ENCODE assay signal across 8 cellular contexts in the genomic region with DNA sequence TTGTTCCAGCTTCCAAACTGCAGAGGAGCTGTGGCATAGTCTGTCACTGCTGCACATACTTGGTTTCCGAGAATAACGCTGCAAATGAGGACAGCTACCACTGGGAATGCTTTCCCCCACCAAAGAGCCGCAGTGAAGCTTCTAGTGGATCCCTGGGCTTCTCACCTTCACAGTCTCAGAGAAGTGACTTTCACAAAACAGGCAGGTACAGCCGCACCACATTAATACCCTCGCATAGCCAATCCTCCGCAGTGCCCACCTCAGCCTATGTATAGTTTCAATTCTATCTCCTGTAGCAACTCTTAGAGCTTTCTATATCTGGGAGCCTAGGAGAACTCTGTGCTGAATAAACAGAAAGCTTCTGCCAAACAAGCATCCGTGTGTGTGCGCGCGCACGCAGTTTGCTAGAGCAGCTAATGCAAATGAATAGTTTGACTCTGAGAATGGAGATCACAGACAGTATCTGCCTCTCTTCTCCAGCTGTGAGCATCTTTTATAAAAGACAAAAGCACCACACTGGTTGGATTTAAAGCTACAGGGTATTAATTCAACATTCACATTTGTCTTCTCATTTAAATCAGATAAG.
DNase-seq lines count a peak whose midpoint lies in the region; ATAC-seq and TF ChIP-seq lines count a peak whose summit lies in the region.

No MANE protein-coding gene starts in this region.

- intact Hi-C loops in stomach (cut with DNase I; ENCODE audit: low total_unique reads), result no loop called here

- no peaks in the 10 kb centered on the region for H3K36me3 ChIP-seq in stomach

- no peak for TF ChIP-seq EP300 in stomach (IDR thresholded peaks at IDR 0.05)

- TF ChIP-seq CTCF in cardiac fibroblast (IDR thresholded peaks at IDR 0.05; ENCODE audit: low read depth, low read length) (no peak), stomach (IDR thresholded peaks at IDR 0.05) (no peak)

- no peaks in the 10 kb centered on the region for H3K9me3 ChIP-seq in stomach

- peak; percentile 70 for DNase-seq in NCI-H1436 treated with DMSO at 0.1 percent for 48 hours (lab: John Stamatoyannopoulos, UW)
- DNase-seq in cardiac fibroblast (ENCODE audit: low read depth in 2 of 2), result peak; percentile 69 to 77
- peak; percentile 72 for DNase-seq in islet precursor cell
- peak; percentile 84 for DNase-seq in stomach
- DNase-seq in central memory CD4-positive, alpha-beta T cell, result no peak

- TF ChIP-seq POLR2A in stomach (IDR thresholded peaks at IDR 0.05), result no peak

- peak overlapping the region; percentile 17 to 48 for H3K4me3 ChIP-seq in cardiac fibroblast (replicated peaks in 1 of 2; ENCODE audit: low read depth in 2 of 2, low read length in 2 of 2)
- peak overlapping the region; percentile 26 to 33 (median 28) for H3K4me3 ChIP-seq in stomach

- 23 to 40% (median 32%) methylated on average over 11 of the region's 11 CpGs for WGBS in stomach, 5 donors

- H3K27ac ChIP-seq in stomach, result peak overlapping the region in 4 of 5 donors; percentile 41 to 66 (median 62)

- H3K4me1 ChIP-seq in stomach, result peaks cover 7 to 41% (median 19%) of the 10 kb centered on the region in 4 donors

- ATAC-seq in GM21786 (IDR thresholded peaks at IDR 0.05; ENCODE audit: unreplicated experiment) (no peak), GM19467 (IDR thresholded peaks at IDR 0.05; ENCODE audit: unreplicated experiment) (no peak), HG02870 (IDR thresholded peaks at IDR 0.05; ENCODE audit: unreplicated experiment) (no peak)

- H3K27me3 ChIP-seq in stomach, result no peaks in the 10 kb centered on the region
